Comparison of ENCODE assay signal across 1 cellular context in genomic region chr20:64058536-64058935, GRCh38.
A peak's percentile ranks its signal among the peaks of the same experiment; 100 is the strongest.
TF ChIP-seq lines count a peak whose summit lies in the region.

No MANE protein-coding gene starts in this region.

TF ChIP-seq in HepG2, 621 proteins besides CTCF, POLR2A, EP300 and RAD21:
- TF ChIP-seq ZFP37 (CRISPR knock-in tag; IDR thresholded peaks at IDR 0.05; ENCODE audit: borderline replicate concordance) = no peak
- no peak for TF ChIP-seq FOXO1 (CRISPR knock-in tag; IDR thresholded peaks at IDR 0.05)
- TF ChIP-seq DMTF1 (CRISPR knock-in tag; IDR thresholded peaks at IDR 0.05) = no peak
- no peak for TF ChIP-seq AGO2 (optimal IDR thresholded peaks at IDR 0.05; ENCODE audit: low read depth, low read length)
- TF ChIP-seq NR0B2 (CRISPR knock-in tag; IDR thresholded peaks at IDR 0.05) = peak; percentile 27; the same call in 1 of the 2 replicates
- no peak for TF ChIP-seq NBN (conservative IDR thresholded peaks at IDR 0.05)
- TF ChIP-seq ZKSCAN1 (IDR thresholded peaks at IDR 0.05; ENCODE audit: low read length) = no peak
- 0 out of 2 replicates have a peak, but pooled peaks have one; percentile 51 for TF ChIP-seq ZNF318 (CRISPR knock-in tag; IDR thresholded peaks at IDR 0.05)
- no peak for TF ChIP-seq MIER3 (CRISPR knock-in tag; IDR thresholded peaks at IDR 0.05; ENCODE audit: borderline replicate concordance)
- no peak for TF ChIP-seq ZNF333 (CRISPR knock-in tag; IDR thresholded peaks at IDR 0.05; ENCODE audit: borderline replicate concordance)
- TF ChIP-seq SRY (CRISPR knock-in tag; IDR thresholded peaks at IDR 0.05) = 0 out of 2 replicates have a peak, but pooled peaks have one; percentile 48
- TF ChIP-seq ZBTB7B (CRISPR knock-in tag; IDR thresholded peaks at IDR 0.05) = no peak
- 0 out of 2 replicates have a peak, but pooled peaks have one; percentile 61 for TF ChIP-seq ZNF776 (CRISPR knock-in tag; IDR thresholded peaks at IDR 0.05)
- no peak for TF ChIP-seq PAF1 (CRISPR knock-in tag; IDR thresholded peaks at IDR 0.05)
- no peak for TF ChIP-seq HNF1B (CRISPR knock-in tag; IDR thresholded peaks at IDR 0.05)
- TF ChIP-seq THAP8 (CRISPR knock-in tag; IDR thresholded peaks at IDR 0.05; ENCODE audit: borderline replicate concordance) = no peak
- no peak for TF ChIP-seq ATF7-NPFF (CRISPR knock-in tag; IDR thresholded peaks at IDR 0.05; ENCODE audit: low read depth)
- TF ChIP-seq NFATC3 (CRISPR knock-in tag; IDR thresholded peaks at IDR 0.05) = no peak
- TF ChIP-seq ZNF75D (CRISPR knock-in tag; IDR thresholded peaks at IDR 0.05; ENCODE audit: borderline replicate concordance) = no peak
